ENCODE assay signal across 16 cellular contexts in the genomic region with DNA sequence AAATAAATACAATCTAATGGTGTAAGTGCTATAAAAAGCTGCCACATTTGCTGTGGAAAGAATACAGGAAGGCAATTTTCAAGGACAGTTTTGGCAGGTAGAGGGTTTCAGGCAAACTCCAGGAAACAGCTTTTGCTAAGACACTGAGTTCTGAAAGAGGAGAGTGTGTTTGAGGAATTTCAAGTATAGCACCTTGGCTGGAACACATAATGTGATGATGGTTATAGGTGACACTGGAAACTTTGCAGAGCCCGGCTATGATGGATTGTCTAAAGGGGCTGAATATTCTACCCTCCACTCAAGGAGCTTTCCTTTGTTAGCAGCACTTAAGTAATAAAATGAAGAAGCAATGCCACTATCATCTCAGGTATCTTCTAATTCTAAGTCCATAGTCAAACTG.
"Had no signal": no experiment of that assay in that cellular context is flagged by ENCODE, and none has a peak within 500 bp of the region (broad histone marks: within the 10 kb centered on the region; RNA-seq: fewer than 3 reads in every experiment).

No MANE protein-coding gene starts in this region.

- ATAC-seq: gastrocnemius medialis; mucosa of descending colon; naive thymus-derived CD8-positive, alpha-beta T cell had no signal

- FAIRE-seq: keratinocyte, small intestine had no signal

- DNase-seq: cortex of kidney; dorsolateral prefrontal cortex; effector CD8-positive, alpha-beta T cell; gastrocnemius medialis; glutamatergic neuron; immature natural killer cell; mucosa of descending colon; naive thymus-derived CD8-positive, alpha-beta T cell; posterior cingulate gyrus; small intestine; stimulated activated CD4-positive, alpha-beta T cell treated with anti-CD3 and anti-CD28 coated beads, Interleukin-12 subunit alpha, Interleukin-12 subunit beta, amount 100 ng/mL, for 4 hours; stimulated activated naive CD4-positive, alpha-beta T cell; stomach; substantia nigra; transverse colon had no signal
